ENCODE assay signal across 17 cellular contexts in the genomic region with DNA sequence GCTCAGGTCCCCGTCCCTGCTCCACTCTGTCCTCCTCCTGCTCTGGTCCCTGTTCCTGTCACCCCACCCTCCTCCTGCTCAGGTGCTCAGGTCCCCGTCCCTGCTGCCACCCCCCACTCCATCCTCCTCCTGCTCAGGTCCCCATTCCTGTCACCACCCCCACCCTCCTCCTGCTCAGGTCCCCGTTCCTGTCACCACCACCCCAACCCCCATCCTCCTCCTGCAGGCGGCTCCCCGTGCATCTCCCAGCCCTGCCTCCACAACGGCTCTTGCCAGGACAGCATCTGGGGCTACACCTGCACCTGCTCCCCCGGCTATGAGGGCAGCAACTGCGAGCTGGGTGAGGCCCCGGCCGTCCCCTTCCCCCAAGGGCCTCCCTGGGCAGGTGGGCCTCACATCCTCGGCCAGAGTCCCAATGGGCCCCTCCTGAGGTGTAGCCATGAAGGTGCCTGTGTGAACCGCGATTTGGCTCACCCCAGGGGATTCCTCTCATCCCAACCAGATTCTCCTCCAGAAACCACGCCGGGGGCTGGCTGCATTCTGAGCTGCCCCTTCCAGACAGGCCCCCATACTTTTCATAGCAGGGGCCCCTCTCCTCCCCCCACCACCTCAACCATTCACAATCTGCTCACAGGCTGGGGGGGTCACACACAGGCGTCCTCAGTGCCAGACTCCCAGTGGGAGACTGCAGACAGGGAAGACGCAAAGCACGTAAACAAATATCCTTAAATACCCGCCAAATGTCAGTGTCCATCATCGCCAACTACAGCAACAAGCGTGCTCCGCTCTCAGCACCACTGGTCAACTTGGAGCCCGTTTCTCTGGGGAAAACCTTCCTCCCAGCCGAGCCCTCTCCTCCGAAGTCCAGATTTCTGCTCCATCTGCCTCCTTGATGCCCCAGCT. TPM values are rescaled to one million over a fixed set of nuclear protein-coding genes. Genes with fewer than 3 reads are reported as not detected.
DNase-seq lines count a peak whose midpoint lies in the region; ATAC-seq and TF ChIP-seq lines count a peak whose summit lies in the region.
"Had no signal": no experiment of that assay in that cellular context is flagged by ENCODE, and none has a peak within 500 bp of the region (broad histone marks: within the 10 kb centered on the region; RNA-seq: fewer than 3 reads in every experiment).

No MANE protein-coding gene starts in this region.

- no peaks in the 10 kb centered on the region for H3K9me3 ChIP-seq in DOHH2 (ENCODE audit: control insufficient read depth, insufficient read depth, low read length)
- no peaks in the 10 kb centered on the region for H3K9me3 ChIP-seq in GM23248 (ENCODE audit: low read depth)
- no peaks in the 10 kb centered on the region for H3K9me3 ChIP-seq in colonic mucosa
- H3K9me3 ChIP-seq: left lung, pancreas had no signal

- WGBS in GM23248 (ENCODE audit: low coverage in 1 of 2, low lambda C conversion rate in 2 of 2, missing lambda C conversion rate in 2 of 2), 2 experiments = 26 to 28% methylated on average over 20 to 25 of the region's 25 CpGs

- H3K4me1 Mint-ChIP-seq in activated CD4-positive, alpha-beta memory T cell treated with anti-CD3 and anti-CD28 coated beads for 36 hours (ENCODE audit: low read depth) = peaks cover 18% of the 10 kb centered on the region

- H3K9me3 Mint-ChIP-seq in activated CD4-positive, alpha-beta memory T cell treated with anti-CD3 and anti-CD28 coated beads for 36 hours = peaks cover 2% of the 10 kb centered on the region

- H3K27ac Mint-ChIP-seq in activated CD4-positive, alpha-beta memory T cell treated with anti-CD3 and anti-CD28 coated beads for 36 hours = no peak overlapping the region
- H3K27ac Mint-ChIP-seq: stimulated activated naive CD8-positive, alpha-beta T cell treated with anti-CD3 and anti-CD28 coated beads, Interleukin-15, Interleukin-2, amounts not matched to agents 100 ng/mL and 50 ng/mL, for 24 hours had no signal

- no peak overlapping the region for H2AFZ ChIP-seq in GM23248

- H3K27me3 ChIP-seq in DOHH2 (ENCODE audit: control insufficient read depth, low read length) (no peaks in the 10 kb centered on the region), GM23248 (replicated peaks; ENCODE audit: insufficient read depth) (no peaks in the 10 kb centered on the region; the same call in none of the 2 replicates), colonic mucosa (no peaks in the 10 kb centered on the region)
- H3K27me3 ChIP-seq: pancreas had no signal

- 0 out of 2 replicates have a peak, but pooled peaks cover 2% of the 10 kb centered on the region for H3K36me3 ChIP-seq in DOHH2 (ENCODE audit: control insufficient read depth, low read length)
- no peaks in the 10 kb centered on the region for H3K36me3 ChIP-seq in GM23248 (ENCODE audit: low read depth)
- H3K36me3 ChIP-seq in colonic mucosa = no peaks in the 10 kb centered on the region
- H3K36me3 ChIP-seq: pancreas had no signal

- no peak overlapping the region for H3K9ac ChIP-seq in GM23248
- no peak overlapping the region for H3K9ac ChIP-seq in colonic mucosa (ENCODE audit: low read depth in 2 of 2, low read length in 2 of 2)

- H4K20me1 ChIP-seq in DOHH2 (ENCODE audit: control insufficient read depth, insufficient read depth, low read depth, low read length) (no peaks in the 10 kb centered on the region), GM23248 (ENCODE audit: insufficient read depth) (no peaks in the 10 kb centered on the region)

- in situ Hi-C loops in GM23248 (cut with MboI) = no loop called here

- peaks cover 7% of the 10 kb centered on the region for H3K36me3 Mint-ChIP-seq in activated CD4-positive, alpha-beta memory T cell treated with anti-CD3 and anti-CD28 coated beads for 36 hours

- DNase-seq in DMS53 (lab: John Stamatoyannopoulos, UW) (peak; percentile 24), DMS53 treated with DMSO at 0.1 percent for 48 hours (lab: John Stamatoyannopoulos, UW; ENCODE audit: unreplicated experiment) (no peak), left lobe of liver (ENCODE audit: low spot score) (peak; percentile 38), COLO829 (ENCODE audit: low spot score) (no peak), GM23248 (no peak), colonic mucosa (no peak)
- peak; percentile 31 for DNase-seq in activated CD4-positive, alpha-beta memory T cell treated with anti-CD3 and anti-CD28 coated beads for 36 hours
- DNase-seq: EL; NCI-H187 treated with DMSO at 0.1 percent for 48 hours; pancreas; stimulated activated CD4-positive, alpha-beta T cell treated with anti-CD3 and anti-CD28 coated beads, Interleukin-2, amount 100 ng/mL, for 24 hours had no signal

- H3K27me3 Mint-ChIP-seq in activated CD4-positive, alpha-beta memory T cell treated with anti-CD3 and anti-CD28 coated beads for 36 hours = no peaks in the 10 kb centered on the region

- CTCF ChIA-PET in activated CD4-positive, alpha-beta memory T cell treated with anti-CD3 and anti-CD28 coated beads for 36 hours (lab: Charles Lee) = no interaction called here

- H3F3A ChIP-seq in DOHH2 (ENCODE audit: control insufficient read depth, insufficient read depth) (peaks cover 20% of the 10 kb centered on the region), GM23248 (ENCODE audit: insufficient read depth) (no peaks in the 10 kb centered on the region)

- POLR2A ChIA-PET in activated CD4-positive, alpha-beta memory T cell treated with anti-CD3 and anti-CD28 coated beads for 36 hours (lab: Charles Lee) = no interaction called here

- H3K4me3 ChIP-seq in DOHH2 (ENCODE audit: low read length) (no peak overlapping the region), GM23248 (no peak overlapping the region), colonic mucosa (no peak overlapping the region)
- H3K4me3 ChIP-seq: left lung, pancreas had no signal

- intact Hi-C loops in activated CD4-positive, alpha-beta memory T cell treated with anti-CD3 and anti-CD28 coated beads for 36 hours (cut with micrococcal nuclease) = no loop called here
- intact Hi-C loops in colonic mucosa (cut with DNase I) = no loop called here

- no peak for TF ChIP-seq CTCF in DOHH2 (IDR thresholded peaks at IDR 0.05; ENCODE audit: low read depth, low read length, poor library complexity, severe bottlenecking)
- TF ChIP-seq CTCF in colonic mucosa (IDR thresholded peaks at IDR 0.05) = no peak

- H3K9me2 ChIP-seq in DOHH2 (replicated peaks; ENCODE audit: control insufficient read depth, low read length) = no peaks in the 10 kb centered on the region
- H3K9me2 ChIP-seq in GM23248 (ENCODE audit: insufficient read depth) = no peaks in the 10 kb centered on the region

- H3K4me1 ChIP-seq in DOHH2 (ENCODE audit: control insufficient read depth, low read length) (peaks cover 25% of the 10 kb centered on the region), GM23248 (ENCODE audit: insufficient read depth) (no peaks in the 10 kb centered on the region), colonic mucosa (no peaks in the 10 kb centered on the region)
- H3K4me1 ChIP-seq: left lung, pancreas had no signal

- no peak overlapping the region for H3K4me3 Mint-ChIP-seq in activated CD4-positive, alpha-beta memory T cell treated with anti-CD3 and anti-CD28 coated beads for 36 hours
- H3K4me3 Mint-ChIP-seq: stimulated activated naive CD8-positive, alpha-beta T cell treated with anti-CD3 and anti-CD28 coated beads, Interleukin-15, Interleukin-2, amounts not matched to agents 100 ng/mL and 50 ng/mL, for 24 hours had no signal

- H3K27ac ChIP-seq in DOHH2 (ENCODE audit: low read depth, low read length) (peak overlapping the region; percentile 47), GM23248 (no peak overlapping the region), colonic mucosa (no peak overlapping the region)
- H3K27ac ChIP-seq: dorsolateral prefrontal cortex, left lung, pancreas, VCaP had no signal

- H3K79me2 ChIP-seq in DOHH2 (ENCODE audit: control insufficient read depth, low read length) = no peaks in the 10 kb centered on the region
- no peaks in the 10 kb centered on the region for H3K79me2 ChIP-seq in GM23248 (ENCODE audit: insufficient read depth)

- H3K4me2 ChIP-seq in DOHH2 (ENCODE audit: low read length) (peak overlapping the region; percentile 26; the same call in 1 of the 2 replicates), GM23248 (ENCODE audit: unreplicated experiment) (no peak overlapping the region)

- ATAC-seq in left lobe of liver = no peak
- ATAC-seq: left lung had no signal

RNA-seq across cellular contexts. Expression of gene PROZ, which starts 4.6 kb away (rescaled TPM):
- total RNA-seq in activated CD4-positive, alpha-beta memory T cell treated with anti-CD3 and anti-CD28 coated beads for 36 hours = not detected
- total RNA-seq in left lobe of liver = 50.2 TPM
- not detected in 2 replicates for total RNA-seq in GM23248 (2014; rRNA removed; shearing (Covaris generic))
- polyA plus RNA-seq in GM23248 (2016; fragmentation: Nextera tagmentation; extraction: Ambion mirVana) = not detected in 2 replicates
- not detected for total RNA-seq in colonic mucosa
- total RNA-seq: A172, left lung, pancreas had no signal

RNA-seq across cellular contexts. Expression of gene F10, which starts 40.4 kb away (rescaled TPM):
- not detected for total RNA-seq in activated CD4-positive, alpha-beta memory T cell treated with anti-CD3 and anti-CD28 coated beads for 36 hours
- total RNA-seq in left lobe of liver = 124 TPM
- 7.8 and 10.2 TPM in 2 replicates for total RNA-seq in GM23248 (2014; rRNA removed; shearing (Covaris generic))
- polyA plus RNA-seq in GM23248 (2016; fragmentation: Nextera tagmentation; extraction: Ambion mirVana) = 9.0 and 9.1 TPM in 2 replicates
- total RNA-seq in colonic mucosa = 1 to 10 TPM; 1.5 to 4.1 TPM

RNA-seq across cellular contexts. Expression of gene PCID2, which starts 45.4 kb away (rescaled TPM):
- total RNA-seq in activated CD4-positive, alpha-beta memory T cell treated with anti-CD3 and anti-CD28 coated beads for 36 hours = 10 to 100 TPM; 66.6 to 72.4 TPM
- total RNA-seq in left lobe of liver = 14.9 TPM
- 60.7 and 67.9 TPM in 2 replicates for total RNA-seq in GM23248 (2014; rRNA removed; shearing (Covaris generic))
- polyA plus RNA-seq in GM23248 (2016; fragmentation: Nextera tagmentation; extraction: Ambion mirVana) = 58.3 and 58.6 TPM in 2 replicates
- total RNA-seq in colonic mucosa = 10 to 100 TPM; 23.4 to 40.2 TPM

RNA-seq across cellular contexts. Expression of gene CUL4A, which starts 46.4 kb away (rescaled TPM):
- total RNA-seq in activated CD4-positive, alpha-beta memory T cell treated with anti-CD3 and anti-CD28 coated beads for 36 hours = 10 to 100 TPM; 65.9 to 70.2 TPM
- total RNA-seq in left lobe of liver = 30.4 TPM
- 93.0 and 197 TPM in 2 replicates for total RNA-seq in GM23248 (2014; rRNA removed; shearing (Covaris generic))
- polyA plus RNA-seq in GM23248 (2016; fragmentation: Nextera tagmentation; extraction: Ambion mirVana) = 65.9 and 67.3 TPM in 2 replicates
- 10 to 100 TPM; 54.6 to 62.6 TPM for total RNA-seq in colonic mucosa

RNA-seq across cellular contexts. Expression of gene F7, which starts 57.4 kb away (rescaled TPM):
- total RNA-seq in activated CD4-positive, alpha-beta memory T cell treated with anti-CD3 and anti-CD28 coated beads for 36 hours = under 1 TPM; 0.29 to 0.56 TPM
- total RNA-seq in left lobe of liver (99.6 TPM), colonic mucosa (under 1 TPM; 0.11 to 0.12 TPM)
- total RNA-seq in GM23248 (2014; rRNA removed; shearing (Covaris generic)) = not detected in 2 replicates
- not detected in 2 replicates for polyA plus RNA-seq in GM23248 (2016; fragmentation: Nextera tagmentation; extraction: Ambion mirVana)
- total RNA-seq: A172, left lung had no signal

Comparison
In these comparisons a context has a peak if more than half of its experiments do, and no peak if none do; other contexts are left out.
1. DNase-seq: peak in DMS53 (single experiment), activated CD4-positive, alpha-beta memory T cell treated with anti-CD3 and anti-CD28 coated beads for 36 hours (single experiment) and left lobe of liver (single experiment); none in DMS53 treated with DMSO at 0.1 percent for 48 hours (single experiment), COLO829 (single experiment), GM23248 (single experiment) and colonic mucosa (single experiment).
2. RNA of gene PROZ, which starts 4.6 kb away (total RNA-seq): 50.2 TPM in left lobe of liver (single experiment); not detected in colonic mucosa, not detected in activated CD4-positive, alpha-beta memory T cell treated with anti-CD3 and anti-CD28 coated beads for 36 hours and not detected in GM23248; every median in the first group is over 10 times any median in the second.
3. RNA of gene F10, which starts 40.4 kb away (total RNA-seq): 124 TPM in left lobe of liver (single experiment); 7.8 to 10.2 TPM in GM23248, 1.5 to 4.1 TPM in colonic mucosa and not detected in activated CD4-positive, alpha-beta memory T cell treated with anti-CD3 and anti-CD28 coated beads for 36 hours; every median in the first group is over 10 times any median in the second.